In genomic region chr19:13013649-13014048, GRCh38 we compare ENCODE assay signal across 12 cellular contexts. TPM values are rescaled to one million over a fixed set of nuclear protein-coding genes. Genes with fewer than 3 reads are reported as not detected.
A peak's percentile ranks its signal among the peaks of the same experiment; 100 is the strongest.
DNase-seq lines count a peak whose midpoint lies in the region; ATAC-seq and TF ChIP-seq lines count a peak whose summit lies in the region.
"Had no signal": no experiment of that assay in that cellular context is flagged by ENCODE, and none has a peak within 500 bp of the region (broad histone marks: within the 10 kb centered on the region; RNA-seq: fewer than 3 reads in every experiment).

No MANE protein-coding gene starts in this region.

- no peaks in the 10 kb centered on the region for H3K9me3 ChIP-seq in breast epithelium
- no peaks in the 10 kb centered on the region for H3K9me3 ChIP-seq in muscle layer of duodenum (ENCODE audit: control insufficient read depth in 1 of 2, low read length in 2 of 2)

- H3K27ac ChIP-seq in breast epithelium (peak overlapping the region; percentile 94 to 95), muscle layer of duodenum (ENCODE audit: low read length) (peak overlapping the region; percentile 60)
- H3K27ac ChIP-seq: cardiac muscle cell, neural progenitor cell had no signal

- peaks cover 19 to 37% of the 10 kb centered on the region in 2 donors for H3K4me1 ChIP-seq in breast epithelium
- H3K4me1 ChIP-seq in muscle layer of duodenum (ENCODE audit: control insufficient read depth in 1 of 2, insufficient read depth in 2 of 2, low read length in 2 of 2), result peaks cover 11 to 81% of the 10 kb centered on the region in 2 donors

- H3K27me3 ChIP-seq in breast epithelium (no peaks in the 10 kb centered on the region), muscle layer of duodenum (ENCODE audit: low read depth, low read length) (no peaks in the 10 kb centered on the region)

- no peak for TF ChIP-seq POLR2A in breast epithelium (IDR thresholded peaks at IDR 0.05)

- peak overlapping the region; percentile 44 to 76 (median 45) for H3K4me3 ChIP-seq in breast epithelium
- H3K4me3 ChIP-seq in muscle layer of duodenum (ENCODE audit: low read depth in 1 of 2, low read length in 2 of 2), result peak overlapping the region; percentile 21 to 45
- H3K4me3 ChIP-seq: cardiac muscle cell, neural progenitor cell had no signal

- DNase-seq in stimulated activated CD4-positive, alpha-beta T cell treated with anti-CD3 and anti-CD28 coated beads, Interleukin-15, amount 100 ng/mL, for 24 hours, result peak; percentile 18
- no peak for DNase-seq in stimulated activated CD4-positive, alpha-beta T cell treated with anti-CD3 and anti-CD28 coated beads, Interleukin-2, amount 100 ng/mL, for 24 hours
- no peak for DNase-seq in breast epithelium (ENCODE audit: low spot score in 2 of 2)
- no peak for DNase-seq in hippocampal formation (lab: John Stamatoyannopoulos, UW)
- DNase-seq in LoVo (ENCODE audit: low spot score), result no peak
- DNase-seq in NCI-H69 (lab: John Stamatoyannopoulos, UW), result no peak
- DNase-seq: DND-41, SIG-M5 had no signal

- H3K36me3 ChIP-seq in breast epithelium, result no peaks in the 10 kb centered on the region
- peaks cover 0 to 8% of the 10 kb centered on the region in 2 donors for H3K36me3 ChIP-seq in muscle layer of duodenum (ENCODE audit: control insufficient read depth in 1 of 2, insufficient read depth in 2 of 2, low read length in 2 of 2)
- H3K36me3 ChIP-seq: cardiac muscle cell, neural progenitor cell had no signal

- TF ChIP-seq CTCF in breast epithelium (IDR thresholded peaks at IDR 0.05), result no peak

- intact Hi-C loops in breast epithelium (cut with DNase I; ENCODE audit: low total_unique reads), result loop anchor here (1.0 kb wide), 1 partner anchor 37 kb away; no protein-coding TSS in a partner anchor

- no peak for ATAC-seq in GM19467 (IDR thresholded peaks at IDR 0.05; ENCODE audit: unreplicated experiment)

RNA-seq across cellular contexts. Expression of gene NFIX, which starts 18.4 kb away (rescaled TPM):
- 10 to 100 TPM; 43.6 to 53.9 (median 52.8) TPM for total RNA-seq in breast epithelium
- total RNA-seq: cardiac muscle cell had no signal

RNA-seq across cellular contexts. Expression of gene DAND5, which starts 44.3 kb away (rescaled TPM):
- not detected for total RNA-seq in breast epithelium
- total RNA-seq: cardiac muscle cell had no signal

RNA-seq across cellular contexts. Expression of gene GADD45GIP1, which starts 56.6 kb away (rescaled TPM):
- 10 to 100 TPM; 30.3 to 44.2 (median 31.5) TPM for total RNA-seq in breast epithelium
